ENCODE assay signal across 8 cellular contexts in genomic region chr9:112867275-112867991, GRCh38. TPM values are rescaled to one million over a fixed set of nuclear protein-coding genes. Genes with fewer than 3 reads are reported as not detected.
DNase-seq lines count a peak whose midpoint lies in the region; ATAC-seq and TF ChIP-seq lines count a peak whose summit lies in the region.

No MANE protein-coding gene starts in this region.

- TF ChIP-seq CTCF in HEK293 (tag by site-specific recombination; IDR thresholded peaks at IDR 0.05) (no peak), epithelial cell of proximal tubule (conservative IDR thresholded peaks at IDR 0.05; ENCODE audit: low read depth, low read length) (no peak), right atrium auricular region (IDR thresholded peaks at IDR 0.05) (no peak)

- H3K9me3 ChIP-seq in HEK293 (ENCODE audit: control insufficient read depth, insufficient read depth, low read depth, low read length) = no peaks in the 10 kb centered on the region
- H3K9me3 ChIP-seq in right atrium auricular region = no peaks in the 10 kb centered on the region

- H3K4me1 ChIP-seq in HEK293 (ENCODE audit: control insufficient read depth, insufficient read depth, low read length) (no peaks in the 10 kb centered on the region), right atrium auricular region (no peaks in the 10 kb centered on the region)

- H3K4me3 ChIP-seq in HEK293 (ENCODE audit: low read depth, low read length) (no peak overlapping the region), epithelial cell of proximal tubule (ENCODE audit: low read depth, low read length) (peak overlapping the region; percentile 36), right atrium auricular region (no peak overlapping the region)

- POLR2A ChIA-PET in HEK293 (lab: Yijun Ruan, JAX) = interaction anchor here (0.6 to 0.8 kb wide), 2 partner anchors 16 to 283 kb away, joined by 3 read pairs; partner anchors contain the start of gene SLC31A2

- CTCF ChIA-PET in HEK293 (lab: Yijun Ruan, JAX) = no interaction called here

- H3K36me3 ChIP-seq in HEK293 (ENCODE audit: control insufficient read depth in 2 of 2, insufficient read depth in 1 of 2, low read length in 2 of 2) (peaks cover 0 to 42% of the 10 kb centered on the region in 2 experiments; a peak in 2 of 3 replicates), right atrium auricular region (peaks cover 12% of the 10 kb centered on the region)

- H3K27ac ChIP-seq in HEK293 (ENCODE audit: extremely low read depth, low read depth, low read length) (no peak overlapping the region), right atrium auricular region (no peak overlapping the region)

- ATAC-seq in GM19397 (IDR thresholded peaks at IDR 0.05; ENCODE audit: unreplicated experiment) = no peak

- H3K27me3 ChIP-seq in right atrium auricular region = no peaks in the 10 kb centered on the region

- DNase-seq in RPMI8226 (peak; percentile 6), epithelial cell of proximal tubule (ENCODE audit: low read depth) (peak; percentile 88), right atrium auricular region (ENCODE audit: low spot score) (no peak), occipital lobe (lab: John Stamatoyannopoulos, UW) (no peak), NCI-H2081 treated with DMSO at 0.1 percent for 48 hours (lab: John Stamatoyannopoulos, UW) (no peak)
- DNase-seq in stimulated activated CD4-positive, alpha-beta T cell treated with anti-CD3 and anti-CD28 coated beads, Interleukin-15, amount 100 ng/mL, for 48 hours (ENCODE audit: low read depth in 2 of 2) = peak; percentile 5 to 31

TF ChIP-seq in HEK293, 187 proteins besides CTCF, POLR2A, EP300 and RAD21:
- TF ChIP-seq ZNF133 (tag by site-specific recombination; IDR thresholded peaks at IDR 0.05) = no peak
- no peak for TF ChIP-seq ZNF768 (tag by site-specific recombination; IDR thresholded peaks at IDR 0.05)
- TF ChIP-seq BCL6B (tag by site-specific recombination; IDR thresholded peaks at IDR 0.05) = no peak
- peak; percentile 84 for TF ChIP-seq EGR2 (tag by site-specific recombination; IDR thresholded peaks at IDR 0.05; ENCODE audit: low read depth)
- TF ChIP-seq ZFHX2 (tag by site-specific recombination; conservative IDR thresholded peaks at IDR 0.05) = peak; percentile 69
- TF ChIP-seq AEBP2 (tag by site-specific recombination; IDR thresholded peaks at IDR 0.05; ENCODE audit: borderline replicate concordance) = no peak
- TF ChIP-seq ZNF398 (tag by site-specific recombination; IDR thresholded peaks at IDR 0.05) = peak; percentile 50
- no peak for TF ChIP-seq ZNF266 (tag by site-specific recombination; IDR thresholded peaks at IDR 0.05; ENCODE audit: low read depth)

RNA-seq across cellular contexts. Expression of gene SLC46A2, which starts 23.2 kb away (rescaled TPM):
- not detected in 2 replicates for total RNA-seq in epithelial cell of proximal tubule
- total RNA-seq in right atrium auricular region = under 1 TPM in 1 of 2 donors, not detected in 1; 0.43 TPM
- not detected for total RNA-seq in occipital lobe

Comparison
In these comparisons a context has a peak if more than half of its experiments do, and no peak if none do; other contexts are left out.
1. DNase-seq: peak in RPMI8226 (single experiment), epithelial cell of proximal tubule (single experiment) and stimulated activated CD4-positive, alpha-beta T cell treated with anti-CD3 and anti-CD28 coated beads, Interleukin-15, amount 100 ng/mL, for 48 hours (2 of 2); none in right atrium auricular region (single experiment), occipital lobe (single experiment) and NCI-H2081 treated with DMSO at 0.1 percent for 48 hours (single experiment).